11 cellular contexts compared by ENCODE assay signal in genomic region chr11:20156876-20157613, GRCh38. TPM values are rescaled to one million over a fixed set of nuclear protein-coding genes. Genes with fewer than 3 reads are reported as not detected.
DNase-seq lines count a peak whose midpoint lies in the region; ATAC-seq and TF ChIP-seq lines count a peak whose summit lies in the region.
"Had no signal": no experiment of that assay in that cellular context is flagged by ENCODE, and none has a peak within 500 bp of the region (broad histone marks: within the 10 kb centered on the region; RNA-seq: fewer than 3 reads in every experiment).

No MANE protein-coding gene starts in this region.

- no peak overlapping the region for H2AFZ ChIP-seq in MM.1S (ENCODE audit: low read length)

- peak in 9 of 10 experiments; percentile 14 to 46 (median 33) for DNase-seq in CD4-positive, alpha-beta T cell
- peak; percentile 15 for DNase-seq in MM.1S
- DNase-seq in activated naive CD4-positive, alpha-beta T cell treated with anti-CD3 and anti-CD28 coated beads, Interleukin-2, amount 50 U/mL, for 72 hours (ENCODE audit: low spot score in 2 of 2): peak in 1 of 2 donors; percentile 32
- no peak for DNase-seq in NCI-H2196 (lab: John Stamatoyannopoulos, UW; ENCODE audit: unreplicated experiment)
- DNase-seq in mucosa of gallbladder (ENCODE audit: low spot score): no peak
- no peak for DNase-seq in SK-N-DZ (ENCODE audit: low spot score)
- no peak for DNase-seq in foreskin melanocyte
- DNase-seq: caudate nucleus, EL had no signal

- H3K4me3 ChIP-seq in MM.1S (ENCODE audit: low read length) (peak overlapping the region; percentile 31; the same call in 1 of the 2 replicates), mononuclear cell (ENCODE audit: low read length) (peak overlapping the region; percentile 19)

- peaks cover 48% of the 10 kb centered on the region for H3K4me1 Mint-ChIP-seq in CD4-positive, alpha-beta T cell (ENCODE audit: low read depth)

- no peak overlapping the region for H3K9ac ChIP-seq in MM.1S (ENCODE audit: low read length)

- H3K27me3 ChIP-seq in CD4-positive, alpha-beta T cell (ENCODE audit: control insufficient read depth, insufficient read depth, low read length): peaks cover 61% of the 10 kb centered on the region
- H3K27me3 ChIP-seq in MM.1S (replicated peaks; ENCODE audit: insufficient read depth, low read length): peaks cover 60% of the 10 kb centered on the region
- peaks cover 87% of the 10 kb centered on the region for H3K27me3 ChIP-seq in mononuclear cell (ENCODE audit: insufficient read depth, low read length)

- no peaks in the 10 kb centered on the region for H3K36me3 Mint-ChIP-seq in CD4-positive, alpha-beta T cell (ENCODE audit: low read depth)
- H3K36me3 Mint-ChIP-seq in activated naive CD4-positive, alpha-beta T cell treated with anti-CD3 and anti-CD28 coated beads, Interleukin-2, amount 50 U/mL, for 72 hours: peaks cover 12 to 36% of the 10 kb centered on the region in 2 donors

- H4K20me1 ChIP-seq in MM.1S (ENCODE audit: insufficient read depth, low read length): no peaks in the 10 kb centered on the region

- CTCF ChIA-PET in CD4-positive, alpha-beta T cell (lab: Charles Lee): no interaction called here

- peak overlapping the region; percentile 12 for H3K27ac Mint-ChIP-seq in CD4-positive, alpha-beta T cell
- no peak overlapping the region for H3K27ac Mint-ChIP-seq in activated naive CD4-positive, alpha-beta T cell treated with anti-CD3 and anti-CD28 coated beads, Interleukin-2, amount 50 U/mL, for 72 hours

- H3K79me2 ChIP-seq in MM.1S (ENCODE audit: low read length): no peaks in the 10 kb centered on the region

- 0 out of 2 replicates have a peak, but pooled peaks cover 3% of the 10 kb centered on the region for H3F3A ChIP-seq in MM.1S (ENCODE audit: insufficient read depth, low read length)

- peak; percentile 68 for ATAC-seq in CD4-positive, alpha-beta T cell (ENCODE audit: poor library complexity)
- peak; percentile 60 to 81 for ATAC-seq in activated naive CD4-positive, alpha-beta T cell treated with anti-CD3 and anti-CD28 coated beads, Interleukin-2, amount 50 U/mL, for 72 hours

- POLR2A ChIA-PET in CD4-positive, alpha-beta T cell (lab: Charles Lee): interaction anchor here (1.0 to 2.2 kb wide), 5 partner anchors 9 to 207 kb away, joined by 3 to 6 read pairs (median 4); partner anchors contain the start of gene HTATIP2

- no peak overlapping the region for H3K27ac ChIP-seq in CD4-positive, alpha-beta T cell (ENCODE audit: low read depth, low read length)
- no peak overlapping the region for H3K27ac ChIP-seq in MM.1S (ENCODE audit: low read length)

- H3K9me3 Mint-ChIP-seq in CD4-positive, alpha-beta T cell: no peaks in the 10 kb centered on the region
- H3K9me3 Mint-ChIP-seq in activated naive CD4-positive, alpha-beta T cell treated with anti-CD3 and anti-CD28 coated beads, Interleukin-2, amount 50 U/mL, for 72 hours: peaks cover 0 to 9% of the 10 kb centered on the region in 2 donors

- H3K4me3 Mint-ChIP-seq in CD4-positive, alpha-beta T cell: peak overlapping the region; percentile 85

- H3K27me3 Mint-ChIP-seq in CD4-positive, alpha-beta T cell: peaks cover 63% of the 10 kb centered on the region

- H3K4me2 ChIP-seq in MM.1S (ENCODE audit: low read depth, low read length): peak overlapping the region; percentile 54

- H3K4me1 ChIP-seq in MM.1S (ENCODE audit: low read length) (no peaks in the 10 kb centered on the region), mononuclear cell (ENCODE audit: insufficient read depth, low read length) (peaks cover 12% of the 10 kb centered on the region)

- intact Hi-C loops in CD4-positive, alpha-beta T cell (cut with DNase I, micrococcal nuclease): no loop called here

- no peak for TF ChIP-seq CTCF in CD4-positive, alpha-beta T cell (IDR thresholded peaks at IDR 0.05)
- no peak for TF ChIP-seq CTCF in MM.1S (IDR thresholded peaks at IDR 0.05; ENCODE audit: low read length)

- H3K9me2 ChIP-seq in MM.1S (replicated peaks; ENCODE audit: insufficient read depth, low read length): no peaks in the 10 kb centered on the region

- H3K9me3 ChIP-seq in CD4-positive, alpha-beta T cell (ENCODE audit: control insufficient read depth, low read length): peaks cover 14% of the 10 kb centered on the region
- H3K9me3 ChIP-seq in MM.1S (replicated peaks; ENCODE audit: insufficient read depth, low read length): no peaks in the 10 kb centered on the region
- H3K9me3 ChIP-seq in mononuclear cell (ENCODE audit: low read depth, low read length): no peaks in the 10 kb centered on the region

- no peaks in the 10 kb centered on the region for H3K36me3 ChIP-seq in MM.1S (replicated peaks; ENCODE audit: insufficient read depth, low read length)

RNA-seq across cellular contexts. Expression of gene DBX1, which starts 3.2 kb away (rescaled TPM):
- total RNA-seq in CD4-positive, alpha-beta T cell: under 1 TPM; 0.17 to 0.19 TPM
- total RNA-seq in activated naive CD4-positive, alpha-beta T cell treated with anti-CD3 and anti-CD28 coated beads, Interleukin-2, amount 50 U/mL, for 72 hours: not detected
- not detected for total RNA-seq in mononuclear cell
- total RNA-seq in mucosa of gallbladder: not detected
- not detected in 2 replicates for polyA plus RNA-seq in SK-N-DZ (2014; cell fraction: cytosol; rRNA removed)
- polyA plus RNA-seq in SK-N-DZ (2014; cell fraction: nucleus; rRNA removed): not detected in 2 replicates
- total RNA-seq: pulmonary artery endothelial cell had no signal

Comparison
In these comparisons a context has a peak if more than half of its experiments do, and no peak if none do; other contexts are left out.
1. DNase-seq: peak in CD4-positive, alpha-beta T cell (9 of 10) and MM.1S (single experiment); none in NCI-H2196 (single experiment), mucosa of gallbladder (single experiment), SK-N-DZ (single experiment) and foreskin melanocyte (single experiment).